ENCODE assay signal across 10 cellular contexts in genomic region chr10:92695679-92696605, GRCh38. TPM values are rescaled to one million over a fixed set of nuclear protein-coding genes. Genes with fewer than 3 reads are reported as not detected.
DNase-seq lines count a peak whose midpoint lies in the region; ATAC-seq and TF ChIP-seq lines count a peak whose summit lies in the region.
"Had no signal": no experiment of that assay in that cellular context is flagged by ENCODE, and none has a peak within 500 bp of the region (broad histone marks: within the 10 kb centered on the region; RNA-seq: fewer than 3 reads in every experiment).

No MANE protein-coding gene starts in this region.

- peaks cover 0 to 54% (median 2%) of the 10 kb centered on the region in 3 donors for H3K4me1 ChIP-seq in esophagus squamous epithelium

- H3K27me3 Mint-ChIP-seq in IgD-negative memory B cell (peaks cover 6% of the 10 kb centered on the region), nephron (ENCODE audit: low read depth) (peaks cover 99% of the 10 kb centered on the region)

- H3K27ac Mint-ChIP-seq in IgD-negative memory B cell (peak overlapping the region; percentile 17 to 67 (median 62)), nephron (no peak overlapping the region)
- H3K27ac Mint-ChIP-seq: CD4-positive, CD25-positive, alpha-beta regulatory T cell had no signal

- peaks cover 0 to 94% (median 0%) of the 10 kb centered on the region in 4 donors for H3K27me3 ChIP-seq in esophagus squamous epithelium

- peaks cover 43 to 58% (median 45%) of the 10 kb centered on the region in 3 donors for H3K4me1 Mint-ChIP-seq in IgD-negative memory B cell
- H3K4me1 Mint-ChIP-seq in nephron = peaks cover 13% of the 10 kb centered on the region

- TF ChIP-seq CTCF in AG04449 (IDR thresholded peaks at IDR 0.05; ENCODE audit: insufficient read depth, low read length, missing control alignments) (no peak), esophagus squamous epithelium (IDR thresholded peaks at IDR 0.05) (no peak), nephron (IDR thresholded peaks at IDR 0.05; ENCODE audit: unreplicated experiment in 3 of 3) (no peak)

- H3K4me3 ChIP-seq in AG04449 (ENCODE audit: low read depth, low read length) (peak overlapping the region; percentile 46), esophagus squamous epithelium (peak overlapping the region in 3 of 4 donors; percentile 18 to 42 (median 29))
- H3K4me3 ChIP-seq: lung had no signal

- intact Hi-C loops in esophagus squamous epithelium (cut with DNase I) = loop anchor here (10.0 kb wide), 1 partner anchor 139 kb away; no protein-coding TSS in a partner anchor

- peak overlapping the region in 1 of 4 donors; percentile 83 for H3K4me3 Mint-ChIP-seq in IgD-negative memory B cell
- H3K4me3 Mint-ChIP-seq in nephron = peak overlapping the region; percentile 43 to 54 (median 48)
- H3K4me3 Mint-ChIP-seq: CD4-positive, CD25-positive, alpha-beta regulatory T cell had no signal

- H3K9me3 Mint-ChIP-seq in IgD-negative memory B cell (no peaks in the 10 kb centered on the region), nephron (no peaks in the 10 kb centered on the region)

- H3K36me3 Mint-ChIP-seq in IgD-negative memory B cell (peaks cover 7% of the 10 kb centered on the region), nephron (ENCODE audit: low read depth) (no peaks in the 10 kb centered on the region)
- H3K36me3 Mint-ChIP-seq: CD4-positive, CD25-positive, alpha-beta regulatory T cell had no signal

- ATAC-seq in GM21367 (IDR thresholded peaks at IDR 0.05; ENCODE audit: unreplicated experiment) = no peak
- ATAC-seq in HG03095 (IDR thresholded peaks at IDR 0.05; ENCODE audit: unreplicated experiment) = no peak

- DNase-seq in AG04449 (ENCODE audit: low read depth, low spot score) (no peak), esophagus squamous epithelium (lab: John Stamatoyannopoulos, UW) (no peak), activated T-cell treated with anti-CD3 and anti-CD28 coated beads for 4 hours (no peak)
- DNase-seq in activated CD8-positive, alpha-beta memory T cell treated with anti-CD3 and anti-CD28 coated beads, Interleukin-2, amount 50 U/mL, for 48 hours = no peak
- DNase-seq: CD4-positive, CD25-positive, alpha-beta regulatory T cell had no signal

- WGBS in esophagus squamous epithelium, 2 donors = 58 to 61% methylated on average over 7 to 15 of the region's 61 CpGs

- no peak for TF ChIP-seq POLR2A in esophagus squamous epithelium (IDR thresholded peaks at IDR 0.05)

- no peaks in the 10 kb centered on the region for H3K9me3 ChIP-seq in esophagus squamous epithelium

- no peaks in the 10 kb centered on the region for H3K36me3 ChIP-seq in esophagus squamous epithelium

- CTCF ChIA-PET in AG04449 (lab: Yijun Ruan, JAX) = interaction anchor here (2.3 kb wide), 1 partner anchor 15 kb away, joined by 7 read pairs; no protein-coding TSS in a partner anchor

- H3K27ac ChIP-seq in esophagus squamous epithelium = peak overlapping the region in 2 of 4 donors; percentile 6 to 12

- POLR2A ChIA-PET in AG04449 (lab: Yijun Ruan, JAX) = no interaction called here

RNA-seq across cellular contexts. Expression of gene HHEX, which starts 6.2 kb away (rescaled TPM):
- 134 TPM for polyA plus RNA-seq in IgD-negative memory B cell
- 1 to 10 TPM in 3 of 4 donors, not detected in 1; 1.6 to 4.2 (median 3.2) TPM for total RNA-seq in esophagus squamous epithelium

Comparison
In these comparisons a context has a peak if more than half of its experiments do, and no peak if none do; other contexts are left out.
1. H3K27ac Mint-ChIP-seq: peak in IgD-negative memory B cell (3 of 3); none in nephron (0 of 3).